In genomic region chr18:53886066-53886465, GRCh38 we compare ENCODE assay signal across 24 cellular contexts.
"Had no signal": no experiment of that assay in that cellular context is flagged by ENCODE, and none has a peak within 500 bp of the region (broad histone marks: within the 10 kb centered on the region; RNA-seq: fewer than 3 reads in every experiment).

No MANE protein-coding gene starts in this region.

- H3K36me3 ChIP-seq: ascending aorta had no signal

- H3K27me3 ChIP-seq: ascending aorta had no signal

- H3K9me3 ChIP-seq: ascending aorta had no signal

- DNase-seq: activated CD4-positive, alpha-beta T cell treated with anti-CD3 and anti-CD28 coated beads, Interleukin-2, amount 10 ng/mL, durations not matched to agents 24 days and 14 days; activated CD4-positive, alpha-beta T cell treated with anti-CD3 and anti-CD28 coated beads, Interleukin-2, amount 50 U/mL, for 48 hours; activated CD4-positive, CD25-positive, alpha-beta regulatory T cell treated with anti-CD3 and anti-CD28 coated beads, Interleukin-2, amount 50 U/mL, for 72 hours; activated CD8-positive, alpha-beta memory T cell treated with anti-CD3 and anti-CD28 coated beads for 24 hours; activated effector memory CD4-positive, alpha-beta T cell treated with anti-CD3 and anti-CD28 coated beads, Interleukin-2, amount 50 U/mL, for 16 hours; activated naive CD4-positive, alpha-beta T cell treated with Interleukin-2 at 50 U/mL for 16 hours; activated naive CD8-positive, alpha-beta T cell treated with anti-CD3 and anti-CD28 coated beads, Interleukin-2, amount 50 U/mL, for 24 hours; activated T-cell treated with anti-CD3 and anti-CD28 coated beads, Interleukin-2, amount 50 U/mL, for 4 hours; amniotic stem cell; Kasumi-1; KBM-7; NCI-H1048; NCI-H146; NCI-H187 treated with DMSO at 0.1 percent for 48 hours; NCI-H2081 treated with DMSO at 0.1 percent for 48 hours; NCI-H2171 treated with DMSO at 0.1 percent for 48 hours; NCI-H345; NCI-H524; SHP77 treated with DMSO at 0.1 percent for 48 hours; T-helper 17 cell; T-helper 9 cell had no signal

- H3K4me1 ChIP-seq: ascending aorta had no signal

- ATAC-seq: activated naive CD4-positive, alpha-beta T cell treated with anti-CD3 and anti-CD28 coated beads, Interleukin-2, amount 50 U/mL, for 72 hours; activated naive CD8-positive, alpha-beta T cell treated with anti-CD3 and anti-CD28 coated beads, Interleukin-2, amount 50 U/mL, for 24 hours; activated T-cell treated with anti-CD3 and anti-CD28 coated beads, Interleukin-2, amount 50 U/mL, for 4 hours; T-helper 17 cell; WTC11 had no signal

- H3K27ac ChIP-seq: ascending aorta had no signal

- H3K4me3 ChIP-seq: ascending aorta had no signal
